Comparison of ENCODE assay signal across 1 cellular context in genomic region chr20:25036331-25036936, GRCh38.
TF ChIP-seq lines count a peak whose summit lies in the region.

No MANE protein-coding gene starts in this region.

TF ChIP-seq in HepG2, 621 proteins besides CTCF, POLR2A, EP300 and RAD21:
- TF ChIP-seq ZBTB38 (CRISPR knock-in tag; IDR thresholded peaks at IDR 0.05) = no peak
- TF ChIP-seq DMAP1 (CRISPR knock-in tag; IDR thresholded peaks at IDR 0.05) = no peak
- TF ChIP-seq SIN3A (IDR thresholded peaks at IDR 0.05; ENCODE audit: borderline replicate concordance, low read depth, low read length) = no peak
- TF ChIP-seq NR2C2 (CRISPR knock-in tag; IDR thresholded peaks at IDR 0.05; ENCODE audit: borderline replicate concordance) = no peak
- TF ChIP-seq ZUFSP (CRISPR knock-in tag; IDR thresholded peaks at IDR 0.05; ENCODE audit: borderline replicate concordance) = no peak
- no peak for TF ChIP-seq PHF5A (CRISPR knock-in tag; IDR thresholded peaks at IDR 0.05; ENCODE audit: low read depth, unreplicated experiment)
- TF ChIP-seq ZSCAN25 (CRISPR knock-in tag; IDR thresholded peaks at IDR 0.05) = no peak
- TF ChIP-seq POLR2AphosphoS5 (IDR thresholded peaks at IDR 0.05; ENCODE audit: low read depth, low read length) = no peak
- TF ChIP-seq SOX13 (IDR thresholded peaks at IDR 0.05) = no peak
- TF ChIP-seq SOX13 (CRISPR knock-in tag; conservative IDR thresholded peaks at IDR 0.05 in 1 of 2, IDR thresholded peaks at IDR 0.05 in 1 of 2) = no peak
